Comparison of ENCODE assay signal across 1 cellular context in genomic region chr18:11149441-11150270, GRCh38.
TF ChIP-seq lines count a peak whose summit lies in the region.

PIEZO2 (minus strand) TSS chr18:11149569; CDS start chr18:11148588, 981 bp downstream.

TF ChIP-seq in HepG2, 621 proteins besides CTCF, POLR2A, EP300 and RAD21 (continued from another document and continues in another):
- TF ChIP-seq ZNF570 (CRISPR knock-in tag; IDR thresholded peaks at IDR 0.05; ENCODE audit: borderline replicate concordance) (no peak; the same call in 1 of the 2 replicates), ZNF710 (CRISPR knock-in tag; IDR thresholded peaks at IDR 0.05; ENCODE audit: borderline replicate concordance) (no peak), NFE2L1 (CRISPR knock-in tag; IDR thresholded peaks at IDR 0.05; ENCODE audit: borderline replicate concordance) (no peak), KMT2B (CRISPR knock-in tag; IDR thresholded peaks at IDR 0.05) (no peak), MAF1 (CRISPR knock-in tag; IDR thresholded peaks at IDR 0.05; ENCODE audit: borderline replicate concordance) (no peak), ZNF446 (CRISPR knock-in tag; IDR thresholded peaks at IDR 0.05) (peak; percentile 27; the same call in 1 of the 2 replicates), ZBTB7B (CRISPR knock-in tag; IDR thresholded peaks at IDR 0.05) (no peak), ZNF678 (CRISPR knock-in tag; IDR thresholded peaks at IDR 0.05) (no peak), ZNF230 (CRISPR knock-in tag; IDR thresholded peaks at IDR 0.05) (0 out of 2 replicates have a peak, but pooled peaks have one; percentile 27), MATR3 (CRISPR knock-in tag; IDR thresholded peaks at IDR 0.05) (no peak), ELF1 (CRISPR knock-in tag; IDR thresholded peaks at IDR 0.05) (no peak), ZIK1 (CRISPR knock-in tag; IDR thresholded peaks at IDR 0.05; ENCODE audit: borderline replicate concordance, low read depth) (peak; percentile 43; the same call in 1 of the 2 replicates), ATF1 (CRISPR knock-in tag; IDR thresholded peaks at IDR 0.05) (no peak), TBX2 (CRISPR knock-in tag; IDR thresholded peaks at IDR 0.05; ENCODE audit: borderline replicate concordance) (peak; percentile 20; the same call in 1 of the 2 replicates), SETDB1 (CRISPR knock-in tag; IDR thresholded peaks at IDR 0.05; ENCODE audit: borderline replicate concordance) (no peak), ZNF614 (CRISPR knock-in tag; IDR thresholded peaks at IDR 0.05; ENCODE audit: borderline replicate concordance) (peak; percentile 58; the same call in 1 of the 2 replicates), ZNF343 (CRISPR knock-in tag; IDR thresholded peaks at IDR 0.05) (no peak), MZF1 (CRISPR knock-in tag; IDR thresholded peaks at IDR 0.05; ENCODE audit: borderline replicate concordance) (no peak), KLF6 (CRISPR knock-in tag; IDR thresholded peaks at IDR 0.05) (peak; percentile 60; the same call in 1 of the 2 replicates), USF2 (IDR thresholded peaks at IDR 0.05; ENCODE audit: low read depth, low read length) (no peak), USF2 (CRISPR knock-in tag; IDR thresholded peaks at IDR 0.05; ENCODE audit: borderline replicate concordance) (no peak), GABPA (IDR thresholded peaks at IDR 0.05; ENCODE audit: low read depth, low read length) (no peak), GABPA (CRISPR knock-in tag; IDR thresholded peaks at IDR 0.05; ENCODE audit: low read depth) (no peak), ZNF136 (CRISPR knock-in tag; IDR thresholded peaks at IDR 0.05; ENCODE audit: low read depth) (no peak), MTA3 (CRISPR knock-in tag; IDR thresholded peaks at IDR 0.05) (no peak), DR1 (CRISPR knock-in tag; IDR thresholded peaks at IDR 0.05) (no peak), RELA (CRISPR knock-in tag; IDR thresholded peaks at IDR 0.05) (no peak), PITX1 (CRISPR knock-in tag; IDR thresholded peaks at IDR 0.05) (no peak), CEBPG (CRISPR knock-in tag; IDR thresholded peaks at IDR 0.05) (no peak), ZNF720 (CRISPR knock-in tag; IDR thresholded peaks at IDR 0.05) (no peak), ZNF576 (CRISPR knock-in tag; IDR thresholded peaks at IDR 0.05) (no peak), ZNF33A (CRISPR knock-in tag; IDR thresholded peaks at IDR 0.05; ENCODE audit: borderline replicate concordance) (no peak), DRAP1 (CRISPR knock-in tag; IDR thresholded peaks at IDR 0.05) (peak; percentile 27; the same call in 1 of the 2 replicates), IKZF1 (IDR thresholded peaks at IDR 0.05) (no peak), GATAD2A (CRISPR knock-in tag; IDR thresholded peaks at IDR 0.05) (no peak), FOXK2 (IDR thresholded peaks at IDR 0.05) (no peak), ETS1 (CRISPR knock-in tag; IDR thresholded peaks at IDR 0.05) (peak; percentile 95; the same call in 1 of the 2 replicates), ZNF24 (IDR thresholded peaks at IDR 0.05) (no peak), NCOA2 (CRISPR knock-in tag; IDR thresholded peaks at IDR 0.05) (peak; percentile 38; the same call in 1 of the 2 replicates), ZBTB43 (CRISPR knock-in tag; conservative IDR thresholded peaks at IDR 0.05) (peak; percentile 86), ZNF883 (CRISPR knock-in tag; IDR thresholded peaks at IDR 0.05; ENCODE audit: not compliant biosample characterization) (peak; percentile 49), ZNF276 (CRISPR knock-in tag; IDR thresholded peaks at IDR 0.05; ENCODE audit: low read depth) (no peak; the same call in 1 of the 2 replicates), ZNF782 (CRISPR knock-in tag; IDR thresholded peaks at IDR 0.05; ENCODE audit: borderline replicate concordance) (no peak), ATF3 (CRISPR knock-in tag; IDR thresholded peaks at IDR 0.05) (no peak), ZNF274 (CRISPR knock-in tag; IDR thresholded peaks at IDR 0.05) (no peak), KLF12 (CRISPR knock-in tag; IDR thresholded peaks at IDR 0.05; ENCODE audit: borderline replicate concordance) (peak; percentile 82; the same call in 1 of the 2 replicates), GLMP (CRISPR knock-in tag; IDR thresholded peaks at IDR 0.05; ENCODE audit: borderline replicate concordance) (no peak), TFE3 (CRISPR knock-in tag; IDR thresholded peaks at IDR 0.05) (peak; percentile 45; the same call in 1 of the 2 replicates), ZNF17 (CRISPR knock-in tag; IDR thresholded peaks at IDR 0.05) (no peak), HOXA9 (CRISPR knock-in tag; IDR thresholded peaks at IDR 0.05; ENCODE audit: borderline replicate concordance) (peak; percentile 7; the same call in 1 of the 2 replicates), ZFYVE20 (CRISPR knock-in tag; IDR thresholded peaks at IDR 0.05; ENCODE audit: borderline replicate concordance, low read depth) (no peak; the same call in 1 of the 2 replicates), HBP1 (CRISPR knock-in tag; IDR thresholded peaks at IDR 0.05; ENCODE audit: low read depth) (no peak), ZSCAN30 (CRISPR knock-in tag; IDR thresholded peaks at IDR 0.05) (no peak), NPAS2 (CRISPR knock-in tag; IDR thresholded peaks at IDR 0.05; ENCODE audit: borderline replicate concordance) (no peak), HMGA1 (CRISPR knock-in tag; conservative IDR thresholded peaks at IDR 0.05) (no peak), CHCHD3 (CRISPR knock-in tag; IDR thresholded peaks at IDR 0.05) (no peak; the same call in 1 of the 2 replicates), TFDP1 (CRISPR knock-in tag; IDR thresholded peaks at IDR 0.05; ENCODE audit: borderline replicate concordance) (peak; percentile 92; the same call in 1 of the 2 replicates), KDM1A (CRISPR knock-in tag; IDR thresholded peaks at IDR 0.05) (no peak)
